Comparison of ENCODE assay signal across 8 cellular contexts in the genomic region with DNA sequence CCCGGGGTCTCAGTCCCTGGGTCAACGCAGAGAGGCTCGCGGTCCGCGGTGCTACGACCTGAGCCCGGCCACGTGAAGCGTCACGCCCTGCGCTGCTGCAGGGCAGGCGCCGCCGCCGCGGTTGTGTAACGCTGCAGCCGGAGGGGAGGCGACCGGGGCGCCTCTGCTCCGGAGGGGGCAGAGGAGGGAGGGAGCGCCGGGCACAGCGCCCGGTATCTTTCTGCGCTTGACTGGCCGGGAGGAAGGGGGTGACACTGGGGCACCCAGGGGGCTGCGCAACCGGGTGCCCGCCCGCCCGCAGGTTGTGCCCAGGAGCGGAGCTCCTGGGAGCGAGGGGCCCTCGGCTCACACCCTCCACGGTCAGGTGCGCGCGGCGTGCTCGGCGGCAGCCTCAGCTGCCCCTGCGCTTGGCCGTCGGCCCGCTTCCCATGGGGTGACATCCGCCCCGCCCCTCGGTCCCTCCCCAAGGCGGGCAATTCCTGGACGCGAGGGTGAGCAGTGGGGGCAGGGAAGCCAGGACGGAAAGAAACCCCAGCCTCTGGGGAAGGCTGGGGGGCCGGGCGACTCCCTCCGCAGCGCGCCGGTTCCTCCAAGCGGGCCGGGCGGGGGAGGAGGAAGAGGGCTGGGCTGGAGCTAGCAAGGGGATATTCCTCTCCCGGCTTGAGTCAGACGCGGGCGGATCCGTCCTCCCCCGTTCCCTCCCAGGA. TPM values are rescaled to one million over a fixed set of nuclear protein-coding genes. Genes with fewer than 3 reads are reported as not detected.
DNase-seq lines count a peak whose midpoint lies in the region; ATAC-seq lines count a peak whose summit lies in the region.

No MANE protein-coding gene starts in this region.

- intact Hi-C loops in left colon (cut with DNase I, micrococcal nuclease) = no loop called here

- H3K27ac ChIP-seq in cingulate gyrus (ENCODE audit: low read depth, low read length) = peak overlapping the region; percentile 91

- ATAC-seq in GM18517 (IDR thresholded peaks at IDR 0.05; ENCODE audit: unreplicated experiment) = peak; percentile 32
- ATAC-seq in HG03039 (IDR thresholded peaks at IDR 0.05; ENCODE audit: unreplicated experiment) = peak; percentile 39
- peak; percentile 39 to 47 for ATAC-seq in activated CD4-positive, CD25-positive, alpha-beta regulatory T cell treated with anti-CD3 and anti-CD28 coated beads, Interleukin-2, amount 50 U/mL, for 24 hours
- ATAC-seq in left colon = peak; percentile 66

- peak; percentile 93 for DNase-seq in ACHN
- peak; percentile 78 for DNase-seq in NCI-H2196 treated with DMSO at 0.1 percent for 48 hours (lab: John Stamatoyannopoulos, UW; ENCODE audit: unreplicated experiment)
- DNase-seq in left colon = peak; percentile 97 to 98
- DNase-seq in stimulated activated CD4-positive, alpha-beta T cell treated with anti-CD3 and anti-CD28 coated beads, Interleukin-1b, Interleukin-23, amount 100 ng/mL, for 1 hour (ENCODE audit: low read depth in 2 of 2) = peak; percentile 45 to 65

- in situ Hi-C loops in ACHN (cut with HindIII; ENCODE audit: low pct_ligation_motif_present, low pct_unique_long_range_greater_than_20kb, low sequenced_read_pairs) = no loop called here

RNA-seq across cellular contexts. Expression of gene BHLHE40, which starts 0.8 kb away (rescaled TPM):
- total RNA-seq in left colon = 10 to 100 TPM; 40.8 to 74.0 TPM

Comparison
In these comparisons a context has a peak if more than half of its experiments do, and no peak if none do; other contexts are left out.
1. Peak in every context shown above with its lines: DNase-seq, ATAC-seq and H3K27ac ChIP-seq.